ENCODE assay signal across 8 cellular contexts in genomic region chr10:43649149-43649523, GRCh38. TPM values are rescaled to one million over a fixed set of nuclear protein-coding genes. Genes with fewer than 3 reads are reported as not detected.
A peak's percentile ranks its signal among the peaks of the same experiment; 100 is the strongest.
DNase-seq lines count a peak whose midpoint lies in the region; ATAC-seq and TF ChIP-seq lines count a peak whose summit lies in the region.

No MANE protein-coding gene starts in this region.

- peaks cover 14% of the 10 kb centered on the region for H3K4me1 Mint-ChIP-seq in stimulated activated naive CD8-positive, alpha-beta T cell treated with anti-CD3 and anti-CD28 coated beads, Interleukin-15, Interleukin-2, amounts not matched to agents 100 ng/mL and 50 ng/mL, for 24 hours (ENCODE audit: low read depth)

- H3K4me3 ChIP-seq in fibroblast of the aortic adventitia (ENCODE audit: low read depth, low read length) (peak overlapping the region; percentile 73), parathyroid adenoma (ENCODE audit: low read depth, low read length) (peak overlapping the region; percentile 86)

- no peaks in the 10 kb centered on the region for H3K27me3 ChIP-seq in parathyroid adenoma (ENCODE audit: control insufficient read depth, insufficient read depth, low read length)

- peak overlapping the region; percentile 68 for H3K27ac Mint-ChIP-seq in stimulated activated naive CD8-positive, alpha-beta T cell treated with anti-CD3 and anti-CD28 coated beads, Interleukin-15, Interleukin-2, amounts not matched to agents 100 ng/mL and 50 ng/mL, for 24 hours

- peak overlapping the region; percentile 70 for H3K27ac ChIP-seq in parathyroid adenoma

- H3K27me3 Mint-ChIP-seq in stimulated activated naive CD8-positive, alpha-beta T cell treated with anti-CD3 and anti-CD28 coated beads, Interleukin-15, Interleukin-2, amounts not matched to agents 100 ng/mL and 50 ng/mL, for 24 hours: peaks cover 2% of the 10 kb centered on the region

- no peaks in the 10 kb centered on the region for H3K79me2 ChIP-seq in parathyroid adenoma

- TF ChIP-seq CTCF in fibroblast of the aortic adventitia (IDR thresholded peaks at IDR 0.05; ENCODE audit: insufficient read depth, low read length): no peak
- no peak for TF ChIP-seq CTCF in parathyroid adenoma (IDR thresholded peaks at IDR 0.05)

- peak overlapping the region; percentile 85 for H3K4me3 Mint-ChIP-seq in stimulated activated naive CD8-positive, alpha-beta T cell treated with anti-CD3 and anti-CD28 coated beads, Interleukin-15, Interleukin-2, amounts not matched to agents 100 ng/mL and 50 ng/mL, for 24 hours

- no peaks in the 10 kb centered on the region for H3K9me3 ChIP-seq in parathyroid adenoma (ENCODE audit: control insufficient read depth, low read length)

- H3K4me2 ChIP-seq in parathyroid adenoma (ENCODE audit: low read length): peak overlapping the region; percentile 97

- peaks cover 6% of the 10 kb centered on the region for H3K36me3 ChIP-seq in parathyroid adenoma (ENCODE audit: control insufficient read depth, insufficient read depth, low read length)

- ATAC-seq in stimulated activated naive CD8-positive, alpha-beta T cell treated with anti-CD3 and anti-CD28 coated beads, Interleukin-15, Interleukin-2, amounts not matched to agents 100 U/mL and 50 U/mL, for 24 hours: no peak
- ATAC-seq in SK-N-SH treated with all-trans-retinoic acid at 6 μM for 48 hours: peak; percentile 27
- ATAC-seq in GM21825 (IDR thresholded peaks at IDR 0.05; ENCODE audit: unreplicated experiment): no peak

- no peak for DNase-seq in stimulated activated naive CD8-positive, alpha-beta T cell treated with anti-CD3 and anti-CD28 coated beads, Interleukin-15, Interleukin-2, amounts not matched to agents 100 U/mL and 50 U/mL, for 24 hours
- DNase-seq in fibroblast of the aortic adventitia (ENCODE audit: low read depth) (no peak), AML-193 (lab: John Stamatoyannopoulos, UW) (no peak), cerebellum (ENCODE audit: low spot score) (no peak)

- H3K9ac ChIP-seq in parathyroid adenoma: no peak overlapping the region

- peaks cover 25% of the 10 kb centered on the region for H3K9me3 Mint-ChIP-seq in stimulated activated naive CD8-positive, alpha-beta T cell treated with anti-CD3 and anti-CD28 coated beads, Interleukin-15, Interleukin-2, amounts not matched to agents 100 ng/mL and 50 ng/mL, for 24 hours

- H3K36me3 Mint-ChIP-seq in stimulated activated naive CD8-positive, alpha-beta T cell treated with anti-CD3 and anti-CD28 coated beads, Interleukin-15, Interleukin-2, amounts not matched to agents 100 ng/mL and 50 ng/mL, for 24 hours (ENCODE audit: low read depth): peaks cover 36% of the 10 kb centered on the region

- H2AFZ ChIP-seq in parathyroid adenoma: peak overlapping the region; percentile 99

- H3K4me1 ChIP-seq in parathyroid adenoma: peaks cover 3% of the 10 kb centered on the region

TF ChIP-seq in SK-N-SH treated with all-trans-retinoic acid at 6 μM for 48 hours, 23 proteins besides CTCF, POLR2A, EP300 and RAD21:
- TF ChIP-seq OSR1 (CRISPR knock-in tag; IDR thresholded peaks at IDR 0.05) (no peak), CREB5 (CRISPR knock-in tag; IDR thresholded peaks at IDR 0.05; ENCODE audit: low read depth) (no peak), ZNF565 (CRISPR knock-in tag; conservative IDR thresholded peaks at IDR 0.05; ENCODE audit: low read depth) (no peak), GLIS3 (CRISPR knock-in tag; IDR thresholded peaks at IDR 0.05) (no peak), ZNF70 (CRISPR knock-in tag; IDR thresholded peaks at IDR 0.05) (no peak), BACH2 (CRISPR knock-in tag; IDR thresholded peaks at IDR 0.05; ENCODE audit: borderline replicate concordance) (no peak), SNAI2 (CRISPR knock-in tag; IDR thresholded peaks at IDR 0.05) (no peak), PATZ1 (CRISPR knock-in tag; IDR thresholded peaks at IDR 0.05; ENCODE audit: borderline replicate concordance) (no peak), ZFP30 (CRISPR knock-in tag; IDR thresholded peaks at IDR 0.05) (no peak), RARB (CRISPR knock-in tag; IDR thresholded peaks at IDR 0.05) (no peak), CSDC2 (CRISPR knock-in tag; IDR thresholded peaks at IDR 0.05) (no peak), ZC3H10 (CRISPR knock-in tag; IDR thresholded peaks at IDR 0.05) (no peak), ZFP3 (CRISPR knock-in tag; IDR thresholded peaks at IDR 0.05) (no peak)

RNA-seq across cellular contexts. Expression of gene ZNF32, which starts 0.5 kb away (rescaled TPM):
- 40.2 and 65.3 TPM in 2 replicates for total RNA-seq in fibroblast of the aortic adventitia (ENCODE audit: low replicate concordance)
- 28.5 TPM for total RNA-seq in cerebellum

RNA-seq across cellular contexts. Expression of gene ZNF485, which starts 42.9 kb away (rescaled TPM):
- total RNA-seq in fibroblast of the aortic adventitia (ENCODE audit: low replicate concordance): 3.8 and 4.0 TPM in 2 replicates
- 5.9 TPM for total RNA-seq in cerebellum
